In genomic region chr3:192835818-192836468, GRCh38 we compare ENCODE assay signal across 12 cellular contexts.
DNase-seq lines count a peak whose midpoint lies in the region; ATAC-seq, FAIRE-seq and TF ChIP-seq lines count a peak whose summit lies in the region.
"Had no signal": no experiment of that assay in that cellular context is flagged by ENCODE, and none has a peak within 500 bp of the region (broad histone marks: within the 10 kb centered on the region; RNA-seq: fewer than 3 reads in every experiment).

No MANE protein-coding gene starts in this region.

- H3K27ac ChIP-seq in ACC112 (ENCODE audit: low read depth, low read length) (peak overlapping the region; percentile 42; the same call in 1 of the 2 replicates), astrocyte (ENCODE audit: low read depth, low read length) (peak overlapping the region; percentile 20), coronary artery (peak overlapping the region in 1 of 2 donors; percentile 35)
- H3K27ac ChIP-seq: thoracic aorta had no signal

- peak overlapping the region; percentile 79 for H3K27ac Mint-ChIP-seq in astrocyte (ENCODE audit: unreplicated experiment)

- ATAC-seq in GM21529 (IDR thresholded peaks at IDR 0.05; ENCODE audit: unreplicated experiment): no peak

- peak; percentile 69 for DNase-seq in HCEC 1CT
- peak; percentile 84 for DNase-seq in astrocyte (ENCODE audit: low read depth)
- peak; percentile 45 for DNase-seq in left kidney (ENCODE audit: low read depth, low spot score)
- DNase-seq in HAP-1 (ENCODE audit: low spot score in 2 of 2): no peak
- DNase-seq in coronary artery (ENCODE audit: low spot score): no peak
- no peak for DNase-seq in HT-29 (ENCODE audit: low spot score)
- DNase-seq: stimulated activated CD4-positive, alpha-beta T cell treated with anti-CD3 and anti-CD28 coated beads, Interleukin-4, amount 100 ng/mL, for 1 hour; T1000 had no signal

- H3K36me3 Mint-ChIP-seq in astrocyte (ENCODE audit: low read depth, unreplicated experiment): no peaks in the 10 kb centered on the region

- peaks cover 35% of the 10 kb centered on the region for H3K4me1 Mint-ChIP-seq in astrocyte (ENCODE audit: low read depth, unreplicated experiment)

- H3K27me3 ChIP-seq in ACC112 (ENCODE audit: insufficient read depth, low read length) (no peaks in the 10 kb centered on the region), astrocyte (ENCODE audit: insufficient read depth, low read length) (no peaks in the 10 kb centered on the region), HAP-1 (ENCODE audit: low read depth) (no peaks in the 10 kb centered on the region)

- no peak overlapping the region for H2AFZ ChIP-seq in ACC112 (ENCODE audit: low read length, unreplicated experiment)
- H2AFZ ChIP-seq in astrocyte (ENCODE audit: low read depth, low read length): no peak overlapping the region

- H4K20me1 ChIP-seq in astrocyte (ENCODE audit: insufficient read depth, low read length): peaks cover 7% of the 10 kb centered on the region

- no peak overlapping the region for H3K4me3 Mint-ChIP-seq in astrocyte (ENCODE audit: unreplicated experiment)
- H3K4me3 Mint-ChIP-seq: neural crest cell had no signal

- in situ Hi-C loops in HAP-1 (cut with MboI; ENCODE audit: low sequenced_read_pairs): no loop called here

- H3K9me3 Mint-ChIP-seq in astrocyte (ENCODE audit: unreplicated experiment): no peaks in the 10 kb centered on the region

- H3K4me2 ChIP-seq in astrocyte (ENCODE audit: low read length): no peak overlapping the region

- no peaks in the 10 kb centered on the region for H3K27me3 Mint-ChIP-seq in astrocyte (ENCODE audit: low read depth, unreplicated experiment)

- H3K4me3 ChIP-seq in ACC112 (ENCODE audit: low read depth, low read length): no peak overlapping the region
- H3K4me3 ChIP-seq in astrocyte (ENCODE audit: insufficient read depth, low read depth, low read length): no peak overlapping the region
- H3K4me3 ChIP-seq in HAP-1: no peak overlapping the region
- H3K4me3 ChIP-seq in coronary artery: no peak overlapping the region
- H3K4me3 ChIP-seq: thoracic aorta had no signal

- TF ChIP-seq CTCF in astrocyte (IDR thresholded peaks at IDR 0.05; ENCODE audit: insufficient read depth, low read depth, low read length): no peak
- no peak for TF ChIP-seq CTCF in coronary artery (IDR thresholded peaks at IDR 0.05)

- FAIRE-seq in astrocyte (lab: Jason Lieb, UNC): no peak

- H3K79me2 ChIP-seq in ACC112 (ENCODE audit: control insufficient read depth, insufficient read depth, low read length, unreplicated experiment) (no peaks in the 10 kb centered on the region), astrocyte (ENCODE audit: insufficient read depth, low read length) (peaks cover 69% of the 10 kb centered on the region)

- no peaks in the 10 kb centered on the region for H3K9me3 ChIP-seq in astrocyte (ENCODE audit: insufficient read depth, low read depth, low read length)
- no peaks in the 10 kb centered on the region for H3K9me3 ChIP-seq in HAP-1
- H3K9me3 ChIP-seq: thoracic aorta had no signal

- H3K4me1 ChIP-seq in ACC112 (ENCODE audit: control insufficient read depth, insufficient read depth, low read length, unreplicated experiment) (peaks cover 38% of the 10 kb centered on the region), astrocyte (ENCODE audit: insufficient read depth, low read length) (peaks cover 49% of the 10 kb centered on the region), HAP-1 (peaks cover 3% of the 10 kb centered on the region; the same call in 1 of the 2 replicates)

- no peaks in the 10 kb centered on the region for H3K36me3 ChIP-seq in ACC112 (ENCODE audit: insufficient read depth, low read length)
- H3K36me3 ChIP-seq in astrocyte (ENCODE audit: insufficient read depth, low read length): no peaks in the 10 kb centered on the region
- H3K36me3 ChIP-seq in HAP-1 (replicated peaks): no peaks in the 10 kb centered on the region; the same call in 1 of the 2 replicates
- H3K36me3 ChIP-seq: thoracic aorta had no signal

- H3K9ac ChIP-seq in astrocyte (ENCODE audit: low read length): peak overlapping the region; percentile 5

Comparison
In these comparisons a context has a peak if more than half of its experiments do, and no peak if none do; other contexts are left out.
1. DNase-seq: peak in HCEC 1CT (single experiment), astrocyte (single experiment) and left kidney (single experiment); none in HAP-1 (0 of 2), coronary artery (single experiment) and HT-29 (single experiment).